In the genomic region with DNA sequence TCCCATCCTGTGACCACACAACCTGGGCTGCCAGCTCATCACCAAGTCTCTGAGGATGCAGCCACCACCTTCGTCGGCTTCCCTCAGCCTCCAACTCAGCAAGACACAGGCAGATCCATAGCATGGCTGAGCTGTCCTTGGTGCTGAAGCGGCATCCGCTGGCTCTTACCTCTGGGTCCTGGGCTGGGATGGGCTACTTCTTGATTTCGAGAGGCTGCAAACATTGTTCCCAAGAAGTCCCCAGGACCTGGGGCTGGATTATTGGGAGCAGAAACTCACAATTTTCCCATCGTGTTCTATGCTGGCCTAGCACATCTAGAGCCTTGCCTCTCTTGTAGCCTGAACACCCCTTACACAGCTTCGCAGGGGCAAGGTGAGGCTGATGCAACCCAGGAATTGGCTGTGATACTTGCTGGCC, we compare ENCODE assay signal across 8 cellular contexts. TPM values are rescaled to one million over a fixed set of nuclear protein-coding genes. Genes with fewer than 3 reads are reported as not detected.
DNase-seq lines count a peak whose midpoint lies in the region; ATAC-seq, FAIRE-seq and TF ChIP-seq lines count a peak whose summit lies in the region.

No MANE protein-coding gene starts in this region.

- intact Hi-C loops in left lung (cut with DNase I): no loop called here
- intact Hi-C loops in prostate gland (cut with DNase I): no loop called here

- H3K4me1 ChIP-seq in left lung: no peaks in the 10 kb centered on the region
- H3K4me1 ChIP-seq in prostate gland (replicated peaks): no peaks in the 10 kb centered on the region

- H3K27me3 ChIP-seq in left lung: peaks cover 0 to 95% of the 10 kb centered on the region in 2 donors
- H3K27me3 ChIP-seq in prostate gland (replicated peaks; ENCODE audit: insufficient read depth): peaks cover 12% of the 10 kb centered on the region

- no peaks in the 10 kb centered on the region for H3K36me3 ChIP-seq in left lung
- H3K36me3 ChIP-seq in prostate gland: no peaks in the 10 kb centered on the region

- ATAC-seq in left lung: peak; percentile 69
- ATAC-seq in HG03342 (IDR thresholded peaks at IDR 0.05; ENCODE audit: unreplicated experiment): no peak

- TF ChIP-seq CTCF in AG10803 (conservative IDR thresholded peaks at IDR 0.05; ENCODE audit: low read length): no peak
- TF ChIP-seq CTCF in left lung (IDR thresholded peaks at IDR 0.05): no peak
- TF ChIP-seq CTCF in prostate gland (IDR thresholded peaks at IDR 0.05): no peak

- H3K9me3 ChIP-seq in left lung (no peaks in the 10 kb centered on the region), prostate gland (no peaks in the 10 kb centered on the region)

- FAIRE-seq in GM19239 (lab: Jason Lieb, UNC): no peak

- 15% methylated on average over 7 of the region's 7 CpGs for WGBS in prostate gland

- DNase-seq in AG10803 (ENCODE audit: low read depth) (peak; percentile 36), amniotic stem cell (lab: John Stamatoyannopoulos, UW) (peak; percentile 2), left lung (peak in 1 of 2 donors; percentile 60), NCI-H1105 (lab: John Stamatoyannopoulos, UW) (no peak), prostate gland (ENCODE audit: low spot score) (no peak), GM19239 (ENCODE audit: insufficient read length, low spot score) (no peak)
- peak; percentile 58 for DNase-seq in Jurkat, Clone E6-1 (ENCODE audit: low read depth, low spot score)

- H3K4me3 ChIP-seq in AG10803 (ENCODE audit: low read length): no peak overlapping the region
- H3K4me3 ChIP-seq in Jurkat, Clone E6-1 (ENCODE audit: low read length): no peak overlapping the region
- H3K4me3 ChIP-seq in left lung: no peak overlapping the region
- no peak overlapping the region for H3K4me3 ChIP-seq in prostate gland

- no peak for TF ChIP-seq POLR2A in prostate gland (IDR thresholded peaks at IDR 0.05)

- H3K27ac ChIP-seq in left lung: no peak overlapping the region
- H3K27ac ChIP-seq in prostate gland: no peak overlapping the region

RNA-seq across cellular contexts. Expression of a gene that starts 24.9 kb away (rescaled TPM):
- polyA plus RNA-seq in Jurkat, Clone E6-1 (2012; ENCODE audit: insufficient read depth, insufficient read length): not detected
- total RNA-seq in left lung (100 to 1,000 TPM; 395 to 476 TPM), prostate gland (10 to 100 TPM; 47.6 to 83.7 TPM)

RNA-seq across cellular contexts. Expression of a gene that starts 31.9 kb away (rescaled TPM):
- not detected for polyA plus RNA-seq in Jurkat, Clone E6-1 (2012; ENCODE audit: insufficient read depth, insufficient read length)
- total RNA-seq in left lung (100 to 1,000 TPM; 378 to 577 TPM), prostate gland (10 to 100 TPM; 54.8 to 76.9 TPM)

RNA-seq across cellular contexts. Expression of a gene that starts 41.5 kb away (rescaled TPM):
- not detected for polyA plus RNA-seq in Jurkat, Clone E6-1 (2012; ENCODE audit: insufficient read depth, insufficient read length)
- total RNA-seq in left lung (100 to 1,000 TPM; 611 to 648 TPM), prostate gland (100 to 1,000 TPM; 106 to 151 TPM)

RNA-seq across cellular contexts. Expression of a gene that starts 48.2 kb away (rescaled TPM):
- not detected for polyA plus RNA-seq in Jurkat, Clone E6-1 (2012; ENCODE audit: insufficient read depth, insufficient read length)
- not detected for total RNA-seq in left lung
- total RNA-seq in prostate gland: 1 to 10 TPM in 1 of 2 donors, under 1 TPM in 1; 0.05 to 4.1 TPM

Comparison
In these comparisons a context has a peak if more than half of its experiments do, and no peak if none do; other contexts are left out.
1. DNase-seq: peak in AG10803 (single experiment), Jurkat, Clone E6-1 (single experiment) and amniotic stem cell (single experiment); none in NCI-H1105 (single experiment), prostate gland (single experiment) and GM19239 (single experiment).
2. RNA of a gene that starts 24.9 kb away (total RNA-seq): 395 to 476 TPM in left lung; 47.6 to 83.7 TPM in prostate gland; every median in the first group is over 4 times any median in the second.
3. RNA of a gene that starts 31.9 kb away (total RNA-seq): 378 to 577 TPM in left lung; 54.8 to 76.9 TPM in prostate gland; every median in the first group is over 4 times any median in the second.
4. RNA of a gene that starts 41.5 kb away (total RNA-seq): 611 to 648 TPM in left lung; 106 to 151 TPM in prostate gland; every median in the first group is over 4 times any median in the second.